Comparison of ENCODE assay signal across 8 cellular contexts in the genomic region with DNA sequence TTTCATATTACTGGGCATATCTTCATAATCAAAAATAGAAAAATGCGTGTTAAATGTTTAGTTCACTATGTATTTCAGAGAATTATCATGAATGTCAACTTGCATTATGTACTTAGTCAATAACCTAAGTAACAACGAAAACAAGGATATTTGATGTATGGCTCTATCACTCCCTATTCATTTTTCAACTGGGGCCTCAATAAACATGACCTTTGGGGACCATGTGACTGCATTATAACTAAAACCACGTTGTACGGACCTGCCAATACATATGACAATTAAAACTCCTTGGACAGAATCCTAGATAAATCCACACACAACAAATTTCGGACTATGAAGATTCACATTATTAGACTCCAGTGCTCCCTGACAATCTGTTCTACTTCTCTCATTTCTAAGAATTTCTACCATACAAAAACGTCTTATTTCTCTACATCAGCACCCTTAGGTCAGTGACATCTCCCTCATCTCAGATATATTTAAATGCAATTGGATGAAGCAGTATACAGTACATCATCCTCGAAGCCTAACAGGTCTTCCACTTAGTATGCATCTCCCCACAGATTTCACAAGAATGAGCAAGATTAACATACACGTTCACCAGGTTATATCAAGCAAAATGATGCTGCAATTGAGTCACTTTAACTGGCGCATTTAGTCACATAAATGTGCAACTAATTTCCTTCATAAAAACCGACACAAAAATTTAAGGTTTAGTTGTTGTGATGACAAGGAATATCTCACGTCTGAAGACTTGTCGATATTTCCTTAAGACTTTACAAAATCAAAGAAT. TPM values are rescaled to one million over a fixed set of nuclear protein-coding genes. Genes with fewer than 3 reads are reported as not detected.
A peak's percentile ranks its signal among the peaks of the same experiment; 100 is the strongest.
DNase-seq lines count a peak whose midpoint lies in the region; ATAC-seq and TF ChIP-seq lines count a peak whose summit lies in the region.

No MANE protein-coding gene starts in this region.

- H3K4me3 ChIP-seq in left lung (peak overlapping the region; percentile 98 to 100), transverse colon (peak overlapping the region; percentile 81 to 98 (median 98))

- ATAC-seq in left lung (no peak), HG02588 (IDR thresholded peaks at IDR 0.05; ENCODE audit: unreplicated experiment) (no peak)

- in situ Hi-C loops in transverse colon (cut with MboI; ENCODE audit: low pct_ligation_motif_present in 1 of 4, low pct_unique_long_range_greater_than_20kb in 1 of 4, low sequenced_read_pairs in 3 of 4) = no loop called here

- no peak for TF ChIP-seq EP300 in transverse colon (IDR thresholded peaks at IDR 0.05; ENCODE audit: low read depth)

- WGBS in transverse colon (ENCODE audit: low coverage in 1 of 2), 2 donors = 15 to 22% methylated on average over 12 of the region's 12 CpGs

- peaks cover 7 to 61% of the 10 kb centered on the region in 2 donors for H3K4me1 ChIP-seq in left lung
- peaks cover 7 to 40% (median 23%) of the 10 kb centered on the region in 4 donors for H3K4me1 ChIP-seq in transverse colon

- H3K9me3 ChIP-seq in left lung = no peaks in the 10 kb centered on the region
- no peaks in the 10 kb centered on the region for H3K9me3 ChIP-seq in transverse colon

- intact Hi-C loops in left lung (cut with DNase I) (no loop called here), transverse colon (cut with DNase I; ENCODE audit: low total_unique reads) (no loop called here)

- H3K36me3 ChIP-seq in left lung = no peaks in the 10 kb centered on the region
- no peaks in the 10 kb centered on the region for H3K36me3 ChIP-seq in transverse colon

- H3K4me3 Mint-ChIP-seq in activated naive CD4-positive, alpha-beta T cell treated with anti-CD3 and anti-CD28 coated beads, Interleukin-2, amount 50 U/mL, for 24 hours = peak overlapping the region; percentile 93

- DNase-seq in activated naive CD4-positive, alpha-beta T cell treated with Interleukin-2 at 50 U/mL for 16 hours = no peak
- DNase-seq in amniotic epithelial cell (ENCODE audit: low read depth) (peak; percentile 51), left lung (no peak), transverse colon (no peak), germinal center (ENCODE audit: low spot score) (no peak)
- DNase-seq in stimulated activated CD4-positive, alpha-beta T cell treated with anti-CD3 and anti-CD28 coated beads, Interleukin-15, amount 100 ng/mL, for 24 hours = no peak

- H3K27ac Mint-ChIP-seq in activated naive CD4-positive, alpha-beta T cell treated with anti-CD3 and anti-CD28 coated beads, Interleukin-2, amount 50 U/mL, for 24 hours = peak overlapping the region; percentile 96

- H3K27ac ChIP-seq in left lung = peak overlapping the region in 1 of 2 donors; percentile 94
- peak overlapping the region in 2 of 4 donors; percentile 93 to 95 for H3K27ac ChIP-seq in transverse colon

- TF ChIP-seq CTCF in left lung (IDR thresholded peaks at IDR 0.05) (no peak), transverse colon (IDR thresholded peaks at IDR 0.05) (no peak)

- no peaks in the 10 kb centered on the region for H3K9me3 Mint-ChIP-seq in activated naive CD4-positive, alpha-beta T cell treated with anti-CD3 and anti-CD28 coated beads, Interleukin-2, amount 50 U/mL, for 24 hours

- no peaks in the 10 kb centered on the region for H3K27me3 Mint-ChIP-seq in activated naive CD4-positive, alpha-beta T cell treated with anti-CD3 and anti-CD28 coated beads, Interleukin-2, amount 50 U/mL, for 24 hours

- TF ChIP-seq POLR2A in transverse colon (IDR thresholded peaks at IDR 0.05) = no peak

- peaks cover 65% of the 10 kb centered on the region for H3K4me1 Mint-ChIP-seq in activated naive CD4-positive, alpha-beta T cell treated with anti-CD3 and anti-CD28 coated beads, Interleukin-2, amount 50 U/mL, for 24 hours

- peaks cover 3% of the 10 kb centered on the region for H3K36me3 Mint-ChIP-seq in activated naive CD4-positive, alpha-beta T cell treated with anti-CD3 and anti-CD28 coated beads, Interleukin-2, amount 50 U/mL, for 24 hours

- no peaks in the 10 kb centered on the region for H3K27me3 ChIP-seq in left lung
- no peaks in the 10 kb centered on the region for H3K27me3 ChIP-seq in transverse colon

RNA-seq across cellular contexts. Expression of a gene that starts 1.5 kb away (rescaled TPM):
- total RNA-seq in left lung = 10 to 100 TPM; 82.2 to 99.0 TPM
- 10 to 100 TPM in 3 of 4 donors, 1 to 10 TPM in 1; 2.0 to 39.0 (median 22.3) TPM for total RNA-seq in transverse colon

RNA-seq across cellular contexts. Expression of a gene that starts 27.1 kb away (rescaled TPM):
- total RNA-seq in left lung = 10 to 100 TPM; 59.9 to 65.6 TPM
- 10 to 100 TPM; 10.5 to 45.1 (median 27.2) TPM for total RNA-seq in transverse colon
